Comparison of ENCODE assay signal across 17 cellular contexts in the genomic region with DNA sequence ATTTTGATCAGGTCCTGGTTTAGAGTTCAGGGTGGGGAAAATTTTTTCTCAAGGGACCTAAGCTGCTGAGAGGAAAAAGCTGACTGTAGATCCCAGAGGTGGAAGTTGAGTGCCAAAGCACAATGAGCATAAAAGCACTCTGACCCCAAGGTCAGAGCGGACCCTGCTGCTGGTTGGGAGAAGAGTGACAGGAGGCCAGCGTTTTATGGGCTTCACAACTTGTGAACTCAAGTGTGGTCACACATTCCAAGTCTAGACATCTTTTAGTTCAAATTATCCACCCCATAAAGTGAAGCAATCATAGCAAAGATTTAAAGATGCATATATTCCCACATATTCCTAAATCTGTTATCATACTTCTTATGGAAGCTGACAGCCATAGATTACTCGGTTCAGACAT.
DNase-seq lines count a peak whose midpoint lies in the region; ATAC-seq and TF ChIP-seq lines count a peak whose summit lies in the region.
"Had no signal": no experiment of that assay in that cellular context is flagged by ENCODE, and none has a peak within 500 bp of the region (broad histone marks: within the 10 kb centered on the region; RNA-seq: fewer than 3 reads in every experiment).

No MANE protein-coding gene starts in this region.

- H3K4me1 Mint-ChIP-seq in nephron progenitor cell: peaks cover 63% of the 10 kb centered on the region
- H3K4me1 Mint-ChIP-seq in natural killer cell: no peaks in the 10 kb centered on the region
- H3K4me1 Mint-ChIP-seq: CD14-positive monocyte; CD4-positive, alpha-beta memory T cell had no signal

- peaks cover 13% of the 10 kb centered on the region for H3K9me3 Mint-ChIP-seq in nephron progenitor cell
- peaks cover 0 to 3% of the 10 kb centered on the region in 2 donors for H3K9me3 Mint-ChIP-seq in natural killer cell

- no peak for TF ChIP-seq CTCF in right atrium auricular region (IDR thresholded peaks at IDR 0.05)
- TF ChIP-seq CTCF in fibroblast of villous mesenchyme (IDR thresholded peaks at IDR 0.05; ENCODE audit: insufficient read depth, low read depth, low read length): no peak
- no peak for TF ChIP-seq CTCF in nephron progenitor cell (IDR thresholded peaks at IDR 0.05)
- no peak for TF ChIP-seq CTCF in natural killer cell (IDR thresholded peaks at IDR 0.05)
- no peak for TF ChIP-seq CTCF in foreskin keratinocyte (conservative IDR thresholded peaks at IDR 0.05)
- no peak for TF ChIP-seq CTCF in lower lobe of right lung (IDR thresholded peaks at IDR 0.05)

- H3K27ac Mint-ChIP-seq in nephron progenitor cell (peak overlapping the region; percentile 94), natural killer cell (no peak overlapping the region)
- H3K27ac Mint-ChIP-seq: CD14-positive monocyte; CD4-positive, alpha-beta memory T cell had no signal

- no peak overlapping the region for H3K4me3 ChIP-seq in right atrium auricular region
- no peak overlapping the region for H3K4me3 ChIP-seq in fibroblast of villous mesenchyme (ENCODE audit: low read depth, low read length)
- no peak overlapping the region for H3K4me3 ChIP-seq in lower lobe of right lung
- H3K4me3 ChIP-seq: BLaER1 had no signal

- ATAC-seq in Right ventricle myocardium superior (ENCODE audit: poor library complexity): peak; percentile 22
- no peak for ATAC-seq in natural killer cell
- ATAC-seq in foreskin keratinocyte: no peak
- ATAC-seq in lower lobe of right lung: no peak

- peaks cover 6% of the 10 kb centered on the region for H3K36me3 Mint-ChIP-seq in nephron progenitor cell (ENCODE audit: low read depth)
- no peaks in the 10 kb centered on the region for H3K36me3 Mint-ChIP-seq in natural killer cell
- H3K36me3 Mint-ChIP-seq: CD14-positive monocyte; CD4-positive, alpha-beta memory T cell had no signal

- no peaks in the 10 kb centered on the region for H3K9me3 ChIP-seq in right atrium auricular region
- no peaks in the 10 kb centered on the region for H3K9me3 ChIP-seq in lower lobe of right lung
- H3K9me3 ChIP-seq: BLaER1 had no signal

- peak overlapping the region; percentile 53 for H3K4me3 Mint-ChIP-seq in nephron progenitor cell
- H3K4me3 Mint-ChIP-seq in natural killer cell: no peak overlapping the region
- H3K4me3 Mint-ChIP-seq: CD14-positive monocyte; CD4-positive, alpha-beta memory T cell had no signal

- no peaks in the 10 kb centered on the region for H3K27me3 ChIP-seq in right atrium auricular region
- peaks cover 16% of the 10 kb centered on the region for H3K27me3 ChIP-seq in foreskin keratinocyte
- no peaks in the 10 kb centered on the region for H3K27me3 ChIP-seq in lower lobe of right lung (ENCODE audit: low read depth)
- H3K27me3 ChIP-seq: BLaER1 had no signal

- DNase-seq in Right ventricle myocardium superior (no peak), right atrium auricular region (ENCODE audit: low spot score) (no peak), fibroblast of villous mesenchyme (ENCODE audit: low read depth) (peak; percentile 80), nephron progenitor cell (peak; percentile 47), natural killer cell (no peak), foreskin keratinocyte (no peak), lower lobe of right lung (no peak)
- DNase-seq: 8988T; CD4-positive, alpha-beta memory T cell; DMS153; DMS79; GDM1; GOT3; H7 had no signal

- H3K4me1 ChIP-seq in right atrium auricular region (no peaks in the 10 kb centered on the region), foreskin keratinocyte (no peaks in the 10 kb centered on the region), lower lobe of right lung (no peaks in the 10 kb centered on the region)

- H3K27ac ChIP-seq in right atrium auricular region: no peak overlapping the region
- no peak overlapping the region for H3K27ac ChIP-seq in foreskin keratinocyte
- no peak overlapping the region for H3K27ac ChIP-seq in lower lobe of right lung
- H3K27ac ChIP-seq: BLaER1, HL-60 had no signal

- H3K27me3 Mint-ChIP-seq in nephron progenitor cell (ENCODE audit: low read depth, poor library complexity): peaks cover 3% of the 10 kb centered on the region
- no peaks in the 10 kb centered on the region for H3K27me3 Mint-ChIP-seq in natural killer cell (ENCODE audit: low read depth in 2 of 2)
- H3K27me3 Mint-ChIP-seq: CD4-positive, alpha-beta memory T cell had no signal

- intact Hi-C loops in Right ventricle myocardium superior (cut with DNase I): no loop called here
- intact Hi-C loops in natural killer cell (cut with micrococcal nuclease): no loop called here
- intact Hi-C loops in lower lobe of right lung (cut with DNase I): no loop called here

- no peaks in the 10 kb centered on the region for H3K36me3 ChIP-seq in right atrium auricular region
- H3K36me3 ChIP-seq in lower lobe of right lung: no peaks in the 10 kb centered on the region
- H3K36me3 ChIP-seq: BLaER1 had no signal

Comparison
In these comparisons a context has a peak if more than half of its experiments do, and no peak if none do; other contexts are left out.
1. DNase-seq: peak in fibroblast of villous mesenchyme (single experiment) and nephron progenitor cell (single experiment); none in Right ventricle myocardium superior (single experiment), right atrium auricular region (single experiment), natural killer cell (single experiment), foreskin keratinocyte (0 of 2) and lower lobe of right lung (single experiment).